In genomic region chr20:39090881-39091280, GRCh38 we compare ENCODE assay signal across 15 cellular contexts.
"Had no signal": no experiment of that assay in that cellular context is flagged by ENCODE, and none has a peak within 500 bp of the region (broad histone marks: within the 10 kb centered on the region; RNA-seq: fewer than 3 reads in every experiment).

No MANE protein-coding gene starts in this region.

- H3K27ac ChIP-seq: adrenal gland, breast epithelium, thoracic aorta, upper lobe of left lung had no signal

- DNase-seq: activated CD4-positive, alpha-beta memory T cell treated with anti-CD3 and anti-CD28 coated beads for 36 hours; activated CD4-positive, alpha-beta T cell treated with anti-CD3 and anti-CD28 coated beads for 4 hours; activated gamma-delta T cell treated with Interleukin-2 at 50 U/mL for 16 hours; activated T-cell treated with anti-CD3 and anti-CD28 coated beads for 4 hours; adrenal gland; cerebellar nuclear complex; effector CD4-positive, alpha-beta T cell; mesenchymal stem cell; stimulated activated naive B cell treated with anti-CD40 and anti-IgM and Interleukin-4, amounts not matched to agents 10 μg/mL and 1 μg/mL and 100 μg/mL, for 72 hours; upper lobe of left lung had no signal

- H3K4me1 ChIP-seq: adrenal gland, breast epithelium, upper lobe of left lung had no signal

- H3K27me3 ChIP-seq: adrenal gland, breast epithelium, upper lobe of left lung had no signal

- H3K9me3 ChIP-seq: adrenal gland, breast epithelium, thoracic aorta, upper lobe of left lung had no signal

- FAIRE-seq: astrocyte had no signal

- H3K36me3 ChIP-seq: adrenal gland, breast epithelium, thoracic aorta, upper lobe of left lung had no signal

- H3K4me3 Mint-ChIP-seq: activated CD4-positive, alpha-beta memory T cell treated with anti-CD3 and anti-CD28 coated beads for 36 hours; activated T-helper 1 cell treated with anti-CD3 and anti-CD28 coated beads, Interleukin-12 subunit alpha, Interleukin-12 subunit beta, Interleukin-2, Interleukin-4 antibody, amounts not matched to agents 30 ng/mL and 10 ng/mL and 1 ng/mL, durations not matched to agents 14 hours and 24 hours and 36 hours; stimulated activated naive B cell treated with anti-CD40 and anti-IgM and Interleukin-4, amounts not matched to agents 10 μg/mL and 1 μg/mL and 100 μg/mL, for 72 hours had no signal

- H3K4me3 ChIP-seq: adrenal gland, breast epithelium, thoracic aorta, upper lobe of left lung had no signal

- H3K36me3 Mint-ChIP-seq: activated CD4-positive, alpha-beta memory T cell treated with anti-CD3 and anti-CD28 coated beads for 36 hours; activated naive CD4-positive, alpha-beta T cell treated with anti-CD3 and anti-CD28 coated beads, Interleukin-2, amount 50 U/mL, for 72 hours; stimulated activated naive B cell treated with anti-CD40 and anti-IgM and Interleukin-4, amounts not matched to agents 10 μg/mL and 1 μg/mL and 100 μg/mL, for 72 hours had no signal

- H3K27ac Mint-ChIP-seq: activated CD4-positive, alpha-beta memory T cell treated with anti-CD3 and anti-CD28 coated beads for 36 hours; activated naive CD4-positive, alpha-beta T cell treated with anti-CD3 and anti-CD28 coated beads, Interleukin-2, amount 50 U/mL, for 72 hours; activated T-helper 1 cell treated with anti-CD3 and anti-CD28 coated beads, Interleukin-12 subunit alpha, Interleukin-12 subunit beta, Interleukin-2, Interleukin-4 antibody, amounts not matched to agents 30 ng/mL and 10 ng/mL and 1 ng/mL, durations not matched to agents 14 hours and 24 hours and 36 hours; stimulated activated naive B cell treated with anti-CD40 and anti-IgM and Interleukin-4, amounts not matched to agents 10 μg/mL and 1 μg/mL and 100 μg/mL, for 72 hours had no signal
